1 cellular context compared by ENCODE assay signal in the genomic region with DNA sequence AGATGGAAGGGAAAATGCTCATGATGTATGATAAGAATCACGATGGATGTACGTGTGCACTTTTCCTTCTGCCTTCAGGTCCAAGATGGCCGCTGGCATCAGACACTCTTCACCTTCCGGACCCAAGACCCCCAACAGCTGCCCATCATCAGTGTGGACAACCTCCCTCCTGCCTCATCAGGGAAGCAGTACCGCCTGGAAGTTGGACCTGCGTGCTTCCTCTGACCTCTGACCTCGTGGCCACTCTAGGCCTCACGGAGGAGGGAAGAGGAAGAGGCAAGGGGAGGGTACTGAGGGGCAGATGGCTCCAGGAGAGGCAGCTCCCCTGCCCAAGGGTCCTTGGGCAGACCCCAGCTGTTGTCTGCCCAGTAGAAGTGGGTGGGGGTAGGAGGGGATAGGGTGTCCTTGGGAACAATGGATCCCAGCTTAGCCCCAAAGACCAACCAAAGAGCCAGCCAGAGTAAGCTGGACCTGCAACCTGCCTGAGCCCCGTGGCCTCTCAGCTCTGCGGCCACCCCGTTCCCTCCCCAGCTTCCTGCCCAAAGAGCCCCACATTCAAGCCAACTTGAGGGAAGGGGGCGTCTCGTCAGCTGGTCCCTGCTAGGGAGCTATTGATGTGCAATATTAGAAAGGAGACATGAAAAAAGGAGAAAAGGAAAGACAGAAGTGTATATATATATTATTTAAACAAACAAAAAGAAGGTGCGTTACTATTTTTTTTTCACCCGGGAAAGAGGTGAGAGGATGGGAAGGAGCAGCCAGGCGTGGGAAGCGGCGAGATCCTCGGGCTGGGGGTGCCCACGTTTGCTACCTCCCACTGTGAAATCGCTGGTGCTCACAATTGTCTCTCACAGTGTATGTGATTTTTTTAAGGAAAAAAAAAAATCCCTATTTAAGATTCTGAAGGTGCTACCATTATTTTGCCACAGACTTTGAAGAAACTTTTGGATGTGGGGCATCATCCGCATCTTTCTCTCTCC.
TF ChIP-seq lines count a peak whose summit lies in the region.

No MANE protein-coding gene starts in this region.

TF ChIP-seq in H1, 55 proteins besides CTCF, POLR2A, EP300 and RAD21:
- TF ChIP-seq, protein P1, sequence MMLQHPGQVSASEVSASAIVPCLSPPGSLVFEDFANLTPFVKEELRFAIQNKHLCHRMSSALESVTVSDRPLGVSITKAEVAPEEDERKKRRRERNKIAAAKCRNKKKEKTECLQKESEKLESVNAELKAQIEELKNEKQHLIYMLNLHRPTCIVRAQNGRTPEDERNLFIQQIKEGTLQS (IDR thresholded peaks at IDR 0.05; ENCODE audit: insufficient read depth, low read depth, low read length) = no peak
- no peak for TF ChIP-seq BCL11A (IDR thresholded peaks at IDR 0.05; ENCODE audit: low read depth in 2 of 2, low read length in 2 of 2)
- TF ChIP-seq GABPA (IDR thresholded peaks at IDR 0.05; ENCODE audit: borderline replicate concordance, insufficient read depth, low read length) = no peak
- TF ChIP-seq SIN3A (conservative IDR thresholded peaks at IDR 0.05 in 1 of 2, IDR thresholded peaks at IDR 0.05 in 1 of 2; ENCODE audit: low read depth in 1 of 2, low read length in 2 of 2) = no peak
- TF ChIP-seq TCF12 (IDR thresholded peaks at IDR 0.05; ENCODE audit: low read depth, low read length) = no peak
- TF ChIP-seq, protein P2, sequence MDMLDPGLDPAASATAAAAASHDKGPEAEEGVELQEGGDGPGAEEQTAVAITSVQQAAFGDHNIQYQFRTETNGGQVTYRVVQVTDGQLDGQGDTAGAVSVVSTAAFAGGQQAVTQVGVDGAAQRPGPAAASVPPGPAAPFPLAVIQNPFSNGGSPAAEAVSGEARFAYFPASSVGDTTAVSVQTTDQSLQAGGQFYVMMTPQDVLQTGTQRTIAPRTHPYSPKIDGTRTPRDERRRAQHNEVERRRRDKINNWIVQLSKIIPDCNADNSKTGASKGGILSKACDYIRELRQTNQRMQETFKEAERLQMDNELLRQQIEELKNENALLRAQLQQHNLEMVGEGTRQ (IDR thresholded peaks at IDR 0.05; ENCODE audit: low read length) = no peak
- TF ChIP-seq MAFK (IDR thresholded peaks at IDR 0.05; ENCODE audit: low read depth, low read length) = no peak
- no peak for TF ChIP-seq KDM1A (IDR thresholded peaks at IDR 0.05; ENCODE audit: borderline replicate concordance, low read length)
- TF ChIP-seq BACH1 (IDR thresholded peaks at IDR 0.05; ENCODE audit: low read length) = no peak
- TF ChIP-seq TBP (IDR thresholded peaks at IDR 0.05; ENCODE audit: low read depth, low read length) = no peak
- TF ChIP-seq POLR2AphosphoS5 (IDR thresholded peaks at IDR 0.05; ENCODE audit: low read depth, low read length) = no peak
- no peak for TF ChIP-seq RNF2 (IDR thresholded peaks at IDR 0.05; ENCODE audit: borderline replicate concordance, low read depth, low read length, missing control alignments, poor library complexity, severe bottlenecking)
- TF ChIP-seq TAF1 (IDR thresholded peaks at IDR 0.05; ENCODE audit: low read depth, low read length) = no peak
- no peak for TF ChIP-seq CHD1 (IDR thresholded peaks at IDR 0.05; ENCODE audit: low read depth, low read length)
- no peak for TF ChIP-seq ZNF274 (IDR thresholded peaks at IDR 0.05; ENCODE audit: borderline replicate concordance, extremely low read depth, low read length)
- no peak for TF ChIP-seq SIX5 (IDR thresholded peaks at IDR 0.05; ENCODE audit: low read depth, low read length)
